9 cellular contexts compared by ENCODE assay signal in the genomic region with DNA sequence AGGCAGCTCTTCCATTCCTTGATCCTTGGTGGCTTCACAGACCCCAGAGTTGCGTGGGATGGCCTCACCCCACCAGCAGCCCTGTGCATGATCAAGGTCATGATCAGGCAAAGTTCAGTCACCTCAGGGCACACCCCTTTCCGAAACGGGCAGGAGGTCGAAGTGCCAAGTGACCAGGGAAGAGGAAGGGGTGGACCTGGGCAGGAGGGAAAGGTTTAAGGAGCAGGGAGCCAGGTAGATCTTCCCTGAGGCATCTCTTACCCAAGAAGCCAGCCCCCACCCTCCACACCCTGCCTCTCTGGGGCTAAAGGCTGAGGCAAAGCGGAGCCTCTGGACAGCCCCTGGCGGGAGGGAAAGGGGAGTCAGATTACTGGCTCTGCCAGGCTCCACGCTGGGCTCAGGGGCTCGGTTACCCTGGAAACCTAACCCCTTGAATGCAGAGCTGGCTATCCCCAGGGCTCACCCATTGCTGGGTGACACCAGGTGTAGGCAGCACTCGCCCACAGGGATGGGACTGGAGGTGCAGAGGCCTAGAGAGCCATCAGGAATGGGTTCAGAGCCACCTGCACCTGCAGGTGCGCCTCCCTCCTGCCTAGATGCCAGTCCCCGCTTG. TPM values are rescaled to one million over a fixed set of nuclear protein-coding genes. Genes with fewer than 3 reads are reported as not detected.
DNase-seq lines count a peak whose midpoint lies in the region; ATAC-seq and TF ChIP-seq lines count a peak whose summit lies in the region.
"Had no signal": no experiment of that assay in that cellular context is flagged by ENCODE, and none has a peak within 500 bp of the region (broad histone marks: within the 10 kb centered on the region; RNA-seq: fewer than 3 reads in every experiment).

No MANE protein-coding gene starts in this region.

- peaks cover 33% of the 10 kb centered on the region for H3K36me3 ChIP-seq in suprapubic skin

- CTCF ChIA-PET in activated naive CD4-positive, alpha-beta T cell treated with anti-CD3 and anti-CD28 coated beads for 36 hours (lab: Charles Lee), result interaction anchor here (1.1 to 2.2 kb wide), 9 partner anchors 8 to 289 kb away, joined by 3 to 9 read pairs (median 7); partner anchors contain the start of gene SQSTM1

- no peaks in the 10 kb centered on the region for H3K9me3 ChIP-seq in suprapubic skin

- no peak for TF ChIP-seq CTCF in suprapubic skin (IDR thresholded peaks at IDR 0.05)

- H3K4me3 ChIP-seq in suprapubic skin, result no peak overlapping the region

- peaks cover 3% of the 10 kb centered on the region for H3K36me3 Mint-ChIP-seq in activated naive CD8-positive, alpha-beta T cell treated with anti-CD3 and anti-CD28 coated beads, Interleukin-2, amount 10 ng/mL, durations not matched to agents 7 days and 5 days
- H3K36me3 Mint-ChIP-seq in activated naive CD8-positive, alpha-beta T cell treated with anti-CD3 and anti-CD28 coated beads for 36 hours, result peaks cover 6% of the 10 kb centered on the region
- H3K36me3 Mint-ChIP-seq in activated naive CD4-positive, alpha-beta T cell treated with anti-CD3 and anti-CD28 coated beads for 36 hours (ENCODE audit: low read depth), result peaks cover 6% of the 10 kb centered on the region

- TF ChIP-seq EP300 in suprapubic skin (IDR thresholded peaks at IDR 0.05), result no peak

- ATAC-seq in activated naive CD8-positive, alpha-beta T cell treated with anti-CD3 and anti-CD28 coated beads, Interleukin-2, amount 10 ng/mL, durations not matched to agents 7 days and 5 days (ENCODE audit: low read depth), result no peak

- intact Hi-C loops in activated naive CD4-positive, alpha-beta T cell treated with anti-CD3 and anti-CD28 coated beads for 36 hours (cut with micrococcal nuclease), result loop anchor here (1.0 to 2.0 kb wide), 4 partner anchors 33 to 288 kb away; partner anchors contain the start of gene MRNIP

- H3K27ac Mint-ChIP-seq in activated naive CD8-positive, alpha-beta T cell treated with anti-CD3 and anti-CD28 coated beads, Interleukin-2, amount 10 ng/mL, durations not matched to agents 7 days and 5 days, result peak overlapping the region; percentile 68
- H3K27ac Mint-ChIP-seq in activated naive CD8-positive, alpha-beta T cell treated with anti-CD3 and anti-CD28 coated beads for 36 hours, result no peak overlapping the region
- H3K27ac Mint-ChIP-seq in activated naive CD4-positive, alpha-beta T cell treated with anti-CD3 and anti-CD28 coated beads for 36 hours, result no peak overlapping the region

- TF ChIP-seq POLR2A in suprapubic skin (IDR thresholded peaks at IDR 0.05), result no peak

- H3K4me1 ChIP-seq in suprapubic skin, result peaks cover 53% of the 10 kb centered on the region

- no peak for DNase-seq in activated naive CD8-positive, alpha-beta T cell treated with anti-CD3 and anti-CD28 coated beads, Interleukin-2, amount 10 ng/mL, durations not matched to agents 7 days and 5 days
- DNase-seq in activated naive CD8-positive, alpha-beta T cell treated with anti-CD3 and anti-CD28 coated beads for 36 hours, result no peak
- DNase-seq in NCI-H510A (lab: John Stamatoyannopoulos, UW) (peak; percentile 83), epithelial cell of prostate (ENCODE audit: low read depth, low spot score) (no peak), suprapubic skin (ENCODE audit: low spot score in 2 of 2) (no peak), anterior cingulate cortex (lab: John Stamatoyannopoulos, UW) (no peak), T1000 (lab: John Stamatoyannopoulos, UW) (no peak)
- no peak for DNase-seq in activated naive CD4-positive, alpha-beta T cell treated with anti-CD3 and anti-CD28 coated beads for 36 hours
- DNase-seq: hippocampal formation had no signal

- H3K4me3 Mint-ChIP-seq in activated naive CD8-positive, alpha-beta T cell treated with anti-CD3 and anti-CD28 coated beads, Interleukin-2, amount 10 ng/mL, durations not matched to agents 7 days and 5 days, result no peak overlapping the region
- no peak overlapping the region for H3K4me3 Mint-ChIP-seq in activated naive CD8-positive, alpha-beta T cell treated with anti-CD3 and anti-CD28 coated beads for 36 hours
- H3K4me3 Mint-ChIP-seq in activated naive CD4-positive, alpha-beta T cell treated with anti-CD3 and anti-CD28 coated beads for 36 hours, result no peak overlapping the region

- POLR2A ChIA-PET in activated naive CD8-positive, alpha-beta T cell treated with anti-CD3 and anti-CD28 coated beads, Interleukin-2, amount 10 ng/mL, durations not matched to agents 7 days and 5 days (lab: Charles Lee), result interaction anchor here (1.1 to 1.8 kb wide), 3 partner anchors 17 to 113 kb away, joined by 3 to 8 read pairs (median 5); partner anchors contain the start of gene SQSTM1

- H3K27me3 ChIP-seq in suprapubic skin, result no peaks in the 10 kb centered on the region

- H3K27me3 Mint-ChIP-seq in activated naive CD8-positive, alpha-beta T cell treated with anti-CD3 and anti-CD28 coated beads, Interleukin-2, amount 10 ng/mL, durations not matched to agents 7 days and 5 days, result no peaks in the 10 kb centered on the region
- no peaks in the 10 kb centered on the region for H3K27me3 Mint-ChIP-seq in activated naive CD8-positive, alpha-beta T cell treated with anti-CD3 and anti-CD28 coated beads for 36 hours
- no peaks in the 10 kb centered on the region for H3K27me3 Mint-ChIP-seq in activated naive CD4-positive, alpha-beta T cell treated with anti-CD3 and anti-CD28 coated beads for 36 hours (ENCODE audit: low read depth)

- 44% methylated on average over 5 of the region's 11 CpGs for WGBS in suprapubic skin

- H3K4me1 Mint-ChIP-seq in activated naive CD8-positive, alpha-beta T cell treated with anti-CD3 and anti-CD28 coated beads, Interleukin-2, amount 10 ng/mL, durations not matched to agents 7 days and 5 days, result peaks cover 28% of the 10 kb centered on the region
- peaks cover 30% of the 10 kb centered on the region for H3K4me1 Mint-ChIP-seq in activated naive CD8-positive, alpha-beta T cell treated with anti-CD3 and anti-CD28 coated beads for 36 hours
- peaks cover 36% of the 10 kb centered on the region for H3K4me1 Mint-ChIP-seq in activated naive CD4-positive, alpha-beta T cell treated with anti-CD3 and anti-CD28 coated beads for 36 hours (ENCODE audit: low read depth)

- no peaks in the 10 kb centered on the region for H3K9me3 Mint-ChIP-seq in activated naive CD8-positive, alpha-beta T cell treated with anti-CD3 and anti-CD28 coated beads, Interleukin-2, amount 10 ng/mL, durations not matched to agents 7 days and 5 days
- H3K9me3 Mint-ChIP-seq in activated naive CD8-positive, alpha-beta T cell treated with anti-CD3 and anti-CD28 coated beads for 36 hours, result no peaks in the 10 kb centered on the region
- H3K9me3 Mint-ChIP-seq in activated naive CD4-positive, alpha-beta T cell treated with anti-CD3 and anti-CD28 coated beads for 36 hours, result no peaks in the 10 kb centered on the region

- peak overlapping the region; percentile 26 for H3K27ac ChIP-seq in epithelial cell of prostate
- peak overlapping the region; percentile 30 for H3K27ac ChIP-seq in suprapubic skin

RNA-seq across cellular contexts. Expression of gene MGAT4B, which starts 3.6 kb away (rescaled TPM):
- 100 to 1,000 TPM; 118 TPM for total RNA-seq in activated naive CD8-positive, alpha-beta T cell treated with anti-CD3 and anti-CD28 coated beads, Interleukin-2, amount 10 ng/mL, durations not matched to agents 7 days and 5 days
- 10 to 100 TPM; 67.9 to 71.5 TPM for total RNA-seq in activated naive CD8-positive, alpha-beta T cell treated with anti-CD3 and anti-CD28 coated beads for 36 hours
- 100 to 1,000 TPM in 2 of 4 donors, 10 to 100 TPM in 2; 74.5 to 142 (median 97.4) TPM for total RNA-seq in suprapubic skin
- 10 to 100 TPM; 57.7 to 59.9 TPM for total RNA-seq in activated naive CD4-positive, alpha-beta T cell treated with anti-CD3 and anti-CD28 coated beads for 36 hours

RNA-seq across cellular contexts. Expression of gene LTC4S, which starts 9.3 kb away (rescaled TPM):
- 1 to 10 TPM; 5.7 to 6.3 TPM for total RNA-seq in activated naive CD8-positive, alpha-beta T cell treated with anti-CD3 and anti-CD28 coated beads, Interleukin-2, amount 10 ng/mL, durations not matched to agents 7 days and 5 days
- total RNA-seq in activated naive CD8-positive, alpha-beta T cell treated with anti-CD3 and anti-CD28 coated beads for 36 hours, result under 1 TPM in 1 of 2 experiments, not detected in 1; 0.29 TPM
- 1 to 10 TPM; 3.5 to 7.9 (median 4.5) TPM for total RNA-seq in suprapubic skin
- total RNA-seq in activated naive CD4-positive, alpha-beta T cell treated with anti-CD3 and anti-CD28 coated beads for 36 hours, result under 1 TPM in 1 of 2 experiments, not detected in 1; 0.79 TPM

RNA-seq across cellular contexts. Expression of gene SQSTM1, which starts 17.6 kb away (rescaled TPM):
- 100 to 1,000 TPM; 196 to 216 TPM for total RNA-seq in activated naive CD8-positive, alpha-beta T cell treated with anti-CD3 and anti-CD28 coated beads, Interleukin-2, amount 10 ng/mL, durations not matched to agents 7 days and 5 days
- 100 to 1,000 TPM; 111 to 117 TPM for total RNA-seq in activated naive CD8-positive, alpha-beta T cell treated with anti-CD3 and anti-CD28 coated beads for 36 hours
- total RNA-seq in suprapubic skin, result 100 to 1,000 TPM; 183 to 282 (median 265) TPM
- 100 to 1,000 TPM; 109 to 114 TPM for total RNA-seq in activated naive CD4-positive, alpha-beta T cell treated with anti-CD3 and anti-CD28 coated beads for 36 hours

RNA-seq across cellular contexts. Expression of gene MRNIP, which starts 55.6 kb away (rescaled TPM):
- 10 to 100 TPM; 46.1 to 47.4 TPM for total RNA-seq in activated naive CD8-positive, alpha-beta T cell treated with anti-CD3 and anti-CD28 coated beads, Interleukin-2, amount 10 ng/mL, durations not matched to agents 7 days and 5 days
- total RNA-seq in activated naive CD8-positive, alpha-beta T cell treated with anti-CD3 and anti-CD28 coated beads for 36 hours, result 10 to 100 TPM; 12.3 to 13.9 TPM
- total RNA-seq in suprapubic skin, result 100 to 1,000 TPM in 1 of 4 donors, 10 to 100 TPM in 3; 11.6 to 102 (median 22.6) TPM
- total RNA-seq in activated naive CD4-positive, alpha-beta T cell treated with anti-CD3 and anti-CD28 coated beads for 36 hours, result 10 to 100 TPM; 16.2 to 16.3 TPM
